34 cellular contexts compared by ENCODE assay signal in the genomic region with DNA sequence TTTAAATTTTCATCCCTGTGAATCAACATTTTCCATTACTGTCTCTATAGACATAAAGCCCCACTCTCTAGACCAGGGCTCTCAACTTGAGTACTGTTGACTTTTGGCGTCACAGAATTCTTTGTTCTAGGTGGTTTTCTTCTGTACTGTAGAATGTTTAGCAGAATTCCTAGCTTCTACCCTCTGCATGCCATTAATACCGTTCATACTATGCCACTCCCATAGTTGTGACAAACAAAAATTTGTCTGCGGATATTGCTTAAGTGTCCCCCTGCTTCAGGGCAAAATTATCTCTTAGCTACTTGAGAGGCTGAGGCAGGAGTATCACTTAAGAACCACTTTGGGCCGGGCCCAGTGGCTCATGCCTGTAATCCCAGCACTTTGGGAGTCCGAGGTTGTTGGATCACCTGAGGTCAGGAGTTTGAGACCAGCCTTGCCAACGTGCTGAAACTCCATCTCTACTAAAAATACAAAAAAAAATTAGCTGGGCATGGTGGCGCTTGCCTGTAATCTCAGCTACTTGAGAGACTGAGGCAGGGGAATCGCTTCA. TPM values are rescaled to one million over a fixed set of nuclear protein-coding genes. Genes with fewer than 3 reads are reported as not detected.
"Had no signal": no experiment of that assay in that cellular context is flagged by ENCODE, and none has a peak within 500 bp of the region (broad histone marks: within the 10 kb centered on the region; RNA-seq: fewer than 3 reads in every experiment).

No MANE protein-coding gene starts in this region.

- DNase-seq: activated CD4-positive, alpha-beta memory T cell treated with anti-CD3 and anti-CD28 coated beads for 36 hours; activated CD4-positive, alpha-beta T cell treated with anti-CD3 and anti-CD28 coated beads for 36 hours; activated CD4-positive, alpha-beta T cell treated with anti-CD3 and anti-CD28 coated beads, Interleukin-2, amount 10 ng/mL, durations not matched to agents 24 days and 14 days; activated CD4-positive, CD25-positive, alpha-beta regulatory T cell; activated CD4-positive, CD25-positive, alpha-beta regulatory T cell treated with anti-CD3 and anti-CD28 coated beads, Interleukin-2, amount 50 U/mL, for 72 hours; activated CD8-positive, alpha-beta memory T cell treated with anti-CD3 and anti-CD28 coated beads, Interleukin-2, amount 10 ng/mL, durations not matched to agents 7 days and 5 days; activated CD8-positive, alpha-beta memory T cell treated with anti-CD3 and anti-CD28 coated beads, Interleukin-2, amount 50 U/mL, for 4 hours; activated CD8-positive, alpha-beta T cell treated with anti-CD3 and anti-CD28 coated beads, Interleukin-2, amount 10 ng/mL, durations not matched to agents 7 days and 5 days; activated gamma-delta T cell; activated naive CD4-positive, alpha-beta T cell; activated naive CD4-positive, alpha-beta T cell treated with anti-CD3 and anti-CD28 coated beads, Interleukin-2, amount 10 ng/mL, durations not matched to agents 7 days and 5 days; activated naive CD8-positive, alpha-beta T cell treated with anti-CD3 and anti-CD28 coated beads, Interleukin-2, amount 10 ng/mL, durations not matched to agents 7 days and 5 days; activated T-cell treated with anti-CD3 and anti-CD28 coated beads, Interleukin-2, amount 50 U/mL, for 1 hour; activated T-cell treated with anti-CD3 and anti-CD28 coated beads, Interleukin-2, amount 50 U/mL, for 72 hours; central memory CD4-positive, alpha-beta T cell; cerebellar nuclear complex; colonic mucosa; effector CD4-positive, alpha-beta T cell; esophagus squamous epithelium; foreskin melanocyte; T-helper 1 cell; T-helper 17 cell had no signal

- H3K27me3 ChIP-seq: ascending aorta, breast epithelium, cardiac muscle cell, colonic mucosa, esophagus squamous epithelium, gastroesophageal sphincter had no signal

- H3K4me1 ChIP-seq: ascending aorta, breast epithelium, colonic mucosa, esophagus squamous epithelium, gastroesophageal sphincter had no signal

- FAIRE-seq: endothelial cell of umbilical vein had no signal

- H3K4me3 Mint-ChIP-seq: activated CD4-positive, alpha-beta memory T cell treated with anti-CD3 and anti-CD28 coated beads for 36 hours; activated CD4-positive, alpha-beta T cell treated with anti-CD3 and anti-CD28 coated beads for 36 hours; activated CD4-positive, alpha-beta T cell treated with anti-CD3 and anti-CD28 coated beads, Interleukin-2, amount 10 ng/mL, durations not matched to agents 24 days and 14 days; activated CD8-positive, alpha-beta memory T cell treated with anti-CD3 and anti-CD28 coated beads, Interleukin-2, amount 10 ng/mL, durations not matched to agents 7 days and 5 days; activated CD8-positive, alpha-beta T cell treated with anti-CD3 and anti-CD28 coated beads, Interleukin-2, amount 10 ng/mL, durations not matched to agents 7 days and 5 days; activated naive CD4-positive, alpha-beta T cell treated with anti-CD3 and anti-CD28 coated beads, Interleukin-2, amount 10 ng/mL, durations not matched to agents 7 days and 5 days; activated naive CD8-positive, alpha-beta T cell treated with anti-CD3 and anti-CD28 coated beads, Interleukin-2, amount 10 ng/mL, durations not matched to agents 7 days and 5 days; activated T-cell treated with anti-CD3 and anti-CD28 coated beads, Interleukin-2, amount 50 U/mL, for 72 hours; brain; dendritic cell treated with granulocyte-macrophage colony-stimulating factor and Interleukin-4, amounts not matched to agents 40 ng/mL and 50 ng/mL, for 4 days; T-helper 17 cell had no signal

- H3K27ac Mint-ChIP-seq: activated CD4-positive, alpha-beta memory T cell treated with anti-CD3 and anti-CD28 coated beads for 36 hours; activated CD4-positive, alpha-beta T cell treated with anti-CD3 and anti-CD28 coated beads for 36 hours; activated CD4-positive, alpha-beta T cell treated with anti-CD3 and anti-CD28 coated beads, Interleukin-2, amount 10 ng/mL, durations not matched to agents 24 days and 14 days; activated CD8-positive, alpha-beta memory T cell treated with anti-CD3 and anti-CD28 coated beads, Interleukin-2, amount 10 ng/mL, durations not matched to agents 7 days and 5 days; activated CD8-positive, alpha-beta T cell treated with anti-CD3 and anti-CD28 coated beads, Interleukin-2, amount 10 ng/mL, durations not matched to agents 7 days and 5 days; activated naive CD4-positive, alpha-beta T cell treated with anti-CD3 and anti-CD28 coated beads, Interleukin-2, amount 10 ng/mL, durations not matched to agents 7 days and 5 days; activated naive CD4-positive, alpha-beta T cell treated with anti-CD3 and anti-CD28 coated beads, Interleukin-2, amount 50 U/mL, for 72 hours; activated naive CD8-positive, alpha-beta T cell treated with anti-CD3 and anti-CD28 coated beads, Interleukin-2, amount 10 ng/mL, durations not matched to agents 7 days and 5 days; activated T-cell treated with anti-CD3 and anti-CD28 coated beads, Interleukin-2, amount 50 U/mL, for 72 hours; brain; dendritic cell treated with granulocyte-macrophage colony-stimulating factor and Interleukin-4, amounts not matched to agents 40 ng/mL and 50 ng/mL, for 4 days; T-helper 17 cell had no signal

- H3K4me1 Mint-ChIP-seq: activated CD4-positive, alpha-beta T cell treated with anti-CD3 and anti-CD28 coated beads for 36 hours; activated CD4-positive, alpha-beta T cell treated with anti-CD3 and anti-CD28 coated beads, Interleukin-2, amount 10 ng/mL, durations not matched to agents 24 days and 14 days; activated CD8-positive, alpha-beta memory T cell treated with anti-CD3 and anti-CD28 coated beads, Interleukin-2, amount 10 ng/mL, durations not matched to agents 7 days and 5 days; activated naive CD4-positive, alpha-beta T cell treated with anti-CD3 and anti-CD28 coated beads, Interleukin-2, amount 10 ng/mL, durations not matched to agents 7 days and 5 days; activated naive CD8-positive, alpha-beta T cell treated with anti-CD3 and anti-CD28 coated beads, Interleukin-2, amount 10 ng/mL, durations not matched to agents 7 days and 5 days; brain; T-helper 17 cell had no signal

- ATAC-seq: activated CD4-positive, alpha-beta T cell treated with anti-CD3 and anti-CD28 coated beads for 36 hours; activated CD8-positive, alpha-beta memory T cell treated with anti-CD3 and anti-CD28 coated beads, Interleukin-2, amount 10 ng/mL, durations not matched to agents 7 days and 5 days; activated CD8-positive, alpha-beta T cell treated with anti-CD3 and anti-CD28 coated beads, Interleukin-2, amount 10 ng/mL, durations not matched to agents 7 days and 5 days; activated naive CD4-positive, alpha-beta T cell treated with anti-CD3 and anti-CD28 coated beads, Interleukin-2, amount 50 U/mL, for 72 hours; activated T-cell treated with anti-CD3 and anti-CD28 coated beads, Interleukin-2, amount 50 U/mL, for 72 hours; gastroesophageal sphincter; T-helper 17 cell had no signal

- H3K4me3 ChIP-seq: ascending aorta, breast epithelium, cardiac muscle cell, colonic mucosa, esophagus squamous epithelium, gastroesophageal sphincter had no signal

- H3K27me3 Mint-ChIP-seq: activated CD4-positive, alpha-beta memory T cell treated with anti-CD3 and anti-CD28 coated beads for 36 hours; activated CD4-positive, alpha-beta T cell treated with anti-CD3 and anti-CD28 coated beads for 36 hours; activated CD4-positive, alpha-beta T cell treated with anti-CD3 and anti-CD28 coated beads, Interleukin-2, amount 10 ng/mL, durations not matched to agents 24 days and 14 days; activated CD8-positive, alpha-beta memory T cell treated with anti-CD3 and anti-CD28 coated beads, Interleukin-2, amount 10 ng/mL, durations not matched to agents 7 days and 5 days; activated naive CD4-positive, alpha-beta T cell treated with anti-CD3 and anti-CD28 coated beads, Interleukin-2, amount 10 ng/mL, durations not matched to agents 7 days and 5 days; activated naive CD8-positive, alpha-beta T cell treated with anti-CD3 and anti-CD28 coated beads, Interleukin-2, amount 10 ng/mL, durations not matched to agents 7 days and 5 days; brain; dendritic cell treated with granulocyte-macrophage colony-stimulating factor and Interleukin-4, amounts not matched to agents 40 ng/mL and 50 ng/mL, for 4 days; T-helper 17 cell had no signal

- H3K36me3 ChIP-seq: ascending aorta, breast epithelium, cardiac muscle cell, colonic mucosa, esophagus squamous epithelium, gastroesophageal sphincter had no signal

- H3K9me3 ChIP-seq: ascending aorta, breast epithelium, colonic mucosa, esophagus squamous epithelium, gastroesophageal sphincter had no signal

- H3K9me3 Mint-ChIP-seq: activated CD4-positive, alpha-beta T cell treated with anti-CD3 and anti-CD28 coated beads, Interleukin-2, amount 10 ng/mL, durations not matched to agents 24 days and 14 days; activated naive CD4-positive, alpha-beta T cell treated with anti-CD3 and anti-CD28 coated beads, Interleukin-2, amount 10 ng/mL, durations not matched to agents 7 days and 5 days; activated naive CD8-positive, alpha-beta T cell treated with anti-CD3 and anti-CD28 coated beads, Interleukin-2, amount 10 ng/mL, durations not matched to agents 7 days and 5 days; dendritic cell treated with granulocyte-macrophage colony-stimulating factor and Interleukin-4, amounts not matched to agents 40 ng/mL and 50 ng/mL, for 4 days had no signal

- H3K27ac ChIP-seq: ascending aorta, breast epithelium, cardiac muscle cell, colonic mucosa, epithelial cell of prostate, esophagus squamous epithelium, gastroesophageal sphincter had no signal

- H3K36me3 Mint-ChIP-seq: activated CD4-positive, alpha-beta memory T cell treated with anti-CD3 and anti-CD28 coated beads for 36 hours; activated CD8-positive, alpha-beta memory T cell treated with anti-CD3 and anti-CD28 coated beads, Interleukin-2, amount 10 ng/mL, durations not matched to agents 7 days and 5 days; activated naive CD4-positive, alpha-beta T cell treated with anti-CD3 and anti-CD28 coated beads, Interleukin-2, amount 10 ng/mL, durations not matched to agents 7 days and 5 days; activated naive CD4-positive, alpha-beta T cell treated with anti-CD3 and anti-CD28 coated beads, Interleukin-2, amount 50 U/mL, for 72 hours; activated naive CD8-positive, alpha-beta T cell treated with anti-CD3 and anti-CD28 coated beads, Interleukin-2, amount 10 ng/mL, durations not matched to agents 7 days and 5 days; brain had no signal

RNA-seq across cellular contexts. Expression of a gene that starts 57.3 kb away (rescaled TPM):
- total RNA-seq: activated CD4-positive, alpha-beta memory T cell treated with anti-CD3 and anti-CD28 coated beads for 36 hours; activated CD4-positive, alpha-beta T cell treated with anti-CD3 and anti-CD28 coated beads for 36 hours; activated CD4-positive, alpha-beta T cell treated with anti-CD3 and anti-CD28 coated beads, Interleukin-2, amount 10 ng/mL, durations not matched to agents 24 days and 14 days; activated CD8-positive, alpha-beta memory T cell treated with anti-CD3 and anti-CD28 coated beads for 36 hours; activated CD8-positive, alpha-beta memory T cell treated with anti-CD3 and anti-CD28 coated beads, Interleukin-2, amount 10 ng/mL, durations not matched to agents 7 days and 5 days; activated CD8-positive, alpha-beta T cell treated with anti-CD3 and anti-CD28 coated beads, Interleukin-2, amount 10 ng/mL, durations not matched to agents 7 days and 5 days; activated naive CD4-positive, alpha-beta T cell treated with anti-CD3 and anti-CD28 coated beads, Interleukin-2, amount 50 U/mL, for 72 hours; activated naive CD8-positive, alpha-beta T cell treated with anti-CD3 and anti-CD28 coated beads, Interleukin-2, amount 10 ng/mL, durations not matched to agents 7 days and 5 days; activated T-cell treated with anti-CD3 and anti-CD28 coated beads, Interleukin-2, amount 50 U/mL, for 72 hours; fibroblast of lung; fibroblast of villous mesenchyme; T-helper 17 cell had no signal
- polyA plus RNA-seq: fibroblast of lung had no signal
